9 cellular contexts compared by ENCODE assay signal in the genomic region with DNA sequence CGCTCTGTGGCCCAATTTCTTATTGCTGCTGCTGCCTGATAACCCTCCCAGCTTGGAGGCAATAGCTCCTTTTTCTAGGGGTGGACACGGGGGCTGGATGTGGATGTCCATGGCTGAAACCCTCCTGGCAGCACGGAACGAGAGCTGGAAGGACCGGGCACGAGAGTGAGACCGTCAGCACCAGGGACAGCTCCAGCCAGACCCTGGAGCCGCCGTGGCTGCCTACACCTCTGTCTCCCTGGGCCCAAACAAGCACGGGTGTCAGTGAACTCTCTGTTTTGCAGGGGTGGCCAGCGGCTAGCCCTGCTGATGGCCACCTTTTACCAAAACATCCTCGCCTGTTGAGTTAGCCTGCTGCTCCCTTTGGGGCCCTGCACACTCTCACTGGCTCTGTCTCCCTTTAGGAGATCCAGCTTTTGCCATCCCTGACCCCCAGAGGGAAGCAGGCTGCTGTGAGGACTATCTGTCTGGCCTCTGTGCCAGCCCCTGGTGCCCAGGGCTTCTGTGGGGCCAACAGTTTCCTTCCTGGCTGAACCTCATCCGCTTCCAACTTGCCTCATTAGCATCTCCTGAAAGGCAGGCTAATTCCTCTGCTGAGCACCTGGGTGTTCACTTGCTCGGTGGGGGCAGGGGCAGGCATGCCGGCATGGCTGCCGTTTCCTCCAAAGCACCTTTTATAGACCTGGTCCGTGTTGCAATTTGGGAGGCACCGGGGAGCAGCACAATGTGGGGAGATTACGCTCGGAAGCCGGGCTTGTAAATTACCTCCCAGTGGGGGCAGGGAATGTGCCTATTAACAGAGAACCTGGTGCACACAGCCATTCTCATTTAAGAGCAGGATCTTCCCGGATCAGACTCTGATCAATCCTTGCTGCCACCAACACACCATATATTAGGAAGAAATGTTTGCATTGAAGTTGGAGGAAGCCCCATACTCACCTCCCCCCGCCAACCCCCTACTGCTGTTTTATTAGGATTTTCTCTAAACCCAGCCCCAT.
DNase-seq lines count a peak whose midpoint lies in the region; ATAC-seq and TF ChIP-seq lines count a peak whose summit lies in the region.
"Had no signal": no experiment of that assay in that cellular context is flagged by ENCODE, and none has a peak within 500 bp of the region (broad histone marks: within the 10 kb centered on the region; RNA-seq: fewer than 3 reads in every experiment).

No MANE protein-coding gene starts in this region.

- H3K9me3 Mint-ChIP-seq in endothelial cell (ENCODE audit: unreplicated experiment), result no peaks in the 10 kb centered on the region
- H3K9me3 Mint-ChIP-seq: stimulated activated naive CD8-positive, alpha-beta T cell treated with anti-CD3 and anti-CD28 coated beads, Interleukin-15, Interleukin-2, amounts not matched to agents 100 ng/mL and 50 ng/mL, for 24 hours had no signal

- no peak for ATAC-seq in GM21515 (IDR thresholded peaks at IDR 0.05; ENCODE audit: unreplicated experiment)

- H3K27me3 Mint-ChIP-seq in endothelial cell (ENCODE audit: unreplicated experiment), result no peaks in the 10 kb centered on the region

- no peak overlapping the region for H3K4me3 Mint-ChIP-seq in endothelial cell (ENCODE audit: unreplicated experiment)
- H3K4me3 Mint-ChIP-seq: stimulated activated naive CD8-positive, alpha-beta T cell treated with anti-CD3 and anti-CD28 coated beads, Interleukin-15, Interleukin-2, amounts not matched to agents 100 ng/mL and 50 ng/mL, for 24 hours had no signal

- H3K27ac Mint-ChIP-seq in endothelial cell (ENCODE audit: unreplicated experiment), result no peak overlapping the region
- H3K27ac Mint-ChIP-seq: stimulated activated naive CD8-positive, alpha-beta T cell treated with anti-CD3 and anti-CD28 coated beads, Interleukin-15, Interleukin-2, amounts not matched to agents 100 ng/mL and 50 ng/mL, for 24 hours had no signal

- no peak for TF ChIP-seq CTCF in endothelial cell (IDR thresholded peaks at IDR 0.05; ENCODE audit: unreplicated experiment)

- peak in 2 of 3 experiments; percentile 18 to 49 for DNase-seq in NCI-H1417 (lab: John Stamatoyannopoulos, UW)
- no peak for DNase-seq in NCI-H1417 treated with DMSO at 0.1 percent for 48 hours (lab: John Stamatoyannopoulos, UW)
- DNase-seq in RPMI8226, result peak; percentile 67
- peak; percentile 89 for DNase-seq in endothelial cell (ENCODE audit: low spot score)
- DNase-seq in retina, result peak; percentile 80
- no peak for DNase-seq in effector CD4-positive, alpha-beta T cell
- DNase-seq in DMS153 (lab: John Stamatoyannopoulos, UW), result no peak

- H3K4me1 Mint-ChIP-seq in endothelial cell (ENCODE audit: unreplicated experiment), result peaks cover 12% of the 10 kb centered on the region

- H3K36me3 Mint-ChIP-seq in endothelial cell (ENCODE audit: low read depth, unreplicated experiment), result no peaks in the 10 kb centered on the region

Comparison
In these comparisons a context has a peak if more than half of its experiments do, and no peak if none do; other contexts are left out.
1. DNase-seq: peak in NCI-H1417 (2 of 3), RPMI8226 (single experiment), endothelial cell (single experiment) and retina (single experiment); none in NCI-H1417 treated with DMSO at 0.1 percent for 48 hours (single experiment), effector CD4-positive, alpha-beta T cell (single experiment) and DMS153 (single experiment).